In the genomic region with DNA sequence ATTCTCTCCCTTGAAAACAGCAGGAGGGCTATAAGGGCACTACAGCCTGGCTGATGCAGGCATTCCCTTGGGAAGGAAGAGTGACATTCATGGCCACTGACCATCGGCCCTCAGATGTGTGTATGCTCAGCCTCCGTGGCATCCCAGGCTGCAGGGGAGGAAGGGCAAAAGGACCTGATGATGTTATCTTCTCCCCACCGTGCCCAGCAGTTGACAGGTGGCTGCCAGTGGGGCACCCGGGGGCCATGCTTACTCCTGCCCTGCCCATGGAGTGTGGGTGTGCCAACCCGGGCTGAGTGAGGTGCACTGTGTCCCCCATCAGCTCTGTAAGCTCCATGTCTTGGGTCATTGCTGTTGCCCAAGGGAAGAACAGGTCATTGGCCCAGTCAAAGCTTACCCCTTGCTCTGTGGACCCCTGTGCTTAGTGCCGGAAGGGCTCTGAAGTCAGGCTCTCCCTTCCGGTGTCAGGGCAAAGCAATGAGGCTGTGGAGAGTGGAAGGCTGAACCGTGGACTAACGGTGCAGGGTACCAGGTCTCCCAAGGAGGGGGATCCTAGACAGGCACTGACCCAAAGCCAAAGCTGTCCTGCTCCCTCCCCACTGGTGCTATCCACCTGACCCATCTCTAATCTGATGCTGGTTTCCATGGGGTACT, we compare ENCODE assay signal across 26 cellular contexts.
"Had no signal": no experiment of that assay in that cellular context is flagged by ENCODE, and none has a peak within 500 bp of the region (broad histone marks: within the 10 kb centered on the region; RNA-seq: fewer than 3 reads in every experiment).

No MANE protein-coding gene starts in this region.

- H3K27me3 ChIP-seq: brain microvascular endothelial cell, gastroesophageal sphincter, hepatocyte, neutrophil, ovary, sigmoid colon, uterus had no signal

- H3K27ac ChIP-seq: brain microvascular endothelial cell, hepatocyte, neutrophil, sigmoid colon, uterus had no signal

- DNase-seq: activated CD4-positive, alpha-beta T cell treated with anti-CD3 and anti-CD28 coated beads for 36 hours; activated CD4-positive, CD25-positive, alpha-beta regulatory T cell; activated CD8-positive, alpha-beta T cell treated with anti-CD3 and anti-CD28 coated beads, Interleukin-2, amount 10 ng/mL, durations not matched to agents 7 days and 5 days; activated effector memory CD4-positive, alpha-beta T cell treated with Interleukin-2 at 50 U/mL for 16 hours; activated naive CD4-positive, alpha-beta T cell treated with anti-CD3 and anti-CD28 coated beads, Interleukin-2, amount 10 ng/mL, durations not matched to agents 7 days and 5 days; activated naive CD8-positive, alpha-beta T cell treated with anti-CD3 and anti-CD28 coated beads, Interleukin-2, amount 10 ng/mL, durations not matched to agents 7 days and 5 days; brain microvascular endothelial cell; cortex of kidney; effector memory CD8-positive, alpha-beta T cell; erythroblast; islet precursor cell; mammary epithelial cell; naive thymus-derived CD8-positive, alpha-beta T cell; retina; stimulated activated CD4-positive, alpha-beta T cell treated with anti-CD3 and anti-CD28 coated beads, Interleukin-1b, Interleukin-23, amount 100 ng/mL, for 48 hours; stimulated activated CD4-positive, alpha-beta T cell treated with anti-CD3 and anti-CD28 coated beads, Interleukin-4, amount 100 ng/mL, for 4 hours; stimulated activated CD8-positive, alpha-beta memory T cell treated with anti-CD3 and anti-CD28 coated beads, Interleukin-4, amount 100 ng/mL, for 48 hours; stimulated activated naive B cell treated with anti-CD40 and anti-IgM and Interleukin-4, amounts not matched to agents 10 μg/mL and 1 μg/mL and 100 μg/mL, for 72 hours; trophoblast cell; uterus had no signal

- H3K4me2 ChIP-seq: hepatocyte, smooth muscle cell had no signal

- H3K4me3 ChIP-seq: gastroesophageal sphincter, hepatocyte, ovary, sigmoid colon, smooth muscle cell, uterus had no signal

- H3K36me3 ChIP-seq: brain microvascular endothelial cell, gastroesophageal sphincter, neutrophil, ovary, sigmoid colon, uterus had no signal

- H3K9me3 ChIP-seq: gastroesophageal sphincter, neutrophil, ovary, sigmoid colon, uterus had no signal

- H2AFZ ChIP-seq: hepatocyte had no signal

- H3K79me2 ChIP-seq: hepatocyte had no signal

- H3K4me1 ChIP-seq: uterus had no signal
